ENCODE assay signal across 26 cellular contexts in genomic region chrX:13340182-13340791, GRCh38. TPM values are rescaled to one million over a fixed set of nuclear protein-coding genes. Genes with fewer than 3 reads are reported as not detected.
DNase-seq lines count a peak whose midpoint lies in the region; ATAC-seq, FAIRE-seq and TF ChIP-seq lines count a peak whose summit lies in the region.
"Had no signal": no experiment of that assay in that cellular context is flagged by ENCODE, and none has a peak within 500 bp of the region (broad histone marks: within the 10 kb centered on the region; RNA-seq: fewer than 3 reads in every experiment).

No MANE protein-coding gene starts in this region.

- peak overlapping the region; percentile 61; the same call in 1 of the 3 replicates for H2BK15ac ChIP-seq in IMR-90 (ENCODE audit: low read depth, low read length)
- no peak overlapping the region for H2BK15ac ChIP-seq in H1 (ENCODE audit: low read length)

- H3K36me3 ChIP-seq in IMR-90 (ENCODE audit: control insufficient read depth, insufficient read depth, low read length) (no peaks in the 10 kb centered on the region), H1 (ENCODE audit: control insufficient read depth in 2 of 4, insufficient read depth in 4 of 4, low read length in 3 of 4) (no peaks in the 10 kb centered on the region), osteoblast (ENCODE audit: insufficient read depth, low read length) (no peaks in the 10 kb centered on the region)
- H3K36me3 ChIP-seq: left ventricle myocardium inferior, Peyer's patch, tibial artery had no signal

- H4K20me1 ChIP-seq in IMR-90 (ENCODE audit: insufficient read depth, low read length) (no peaks in the 10 kb centered on the region), H1 (replicated peaks in 1 of 2; ENCODE audit: control insufficient read depth in 1 of 2, insufficient read depth in 2 of 2, low read length in 2 of 2) (no peaks in the 10 kb centered on the region), osteoblast (ENCODE audit: insufficient read depth, low read length) (no peaks in the 10 kb centered on the region)

- H3K18ac ChIP-seq in IMR-90 (ENCODE audit: low read depth, low read length) (peak overlapping the region; percentile 50), H1 (ENCODE audit: extremely low read depth, low read length) (no peak overlapping the region)

- H3K4me3 ChIP-seq in IMR-90 (ENCODE audit: insufficient read depth, low read depth, low read length): no peak overlapping the region
- H3K4me3 ChIP-seq in H1 (ENCODE audit: extremely low read depth in 1 of 4, insufficient read depth in 2 of 4, low read depth in 3 of 4, low read length in 4 of 4): no peak overlapping the region
- no peak overlapping the region for H3K4me3 ChIP-seq in osteoblast (ENCODE audit: insufficient read depth, low read length)
- H3K4me3 ChIP-seq: left ventricle myocardium inferior, Peyer's patch, psoas muscle, skin epidermis, tibial artery had no signal

- no peak overlapping the region for H3K56ac ChIP-seq in IMR-90 (ENCODE audit: extremely low read depth, insufficient read depth, low read length)
- no peak overlapping the region for H3K56ac ChIP-seq in H1 (replicated peaks; ENCODE audit: insufficient read length, low read depth, low read length)

- H4K91ac ChIP-seq in IMR-90 (ENCODE audit: insufficient read depth, low read depth, low read length) (peak overlapping the region; percentile 51), H1 (replicated peaks; ENCODE audit: insufficient read length, low read length) (no peak overlapping the region)

- no TSS peak for BruUV-seq in IMR-90 (replicated peaks; lab: Mats Ljungman, UMichigan)

- H2AK9ac ChIP-seq in IMR-90 (replicated peaks; ENCODE audit: low read depth, low read length, poor library complexity): no peak overlapping the region

- in situ Hi-C loops in IMR-90 (cut with MboI; ENCODE audit: low sequenced_read_pairs): no loop called here

- peak overlapping the region; percentile 19; the same call in 1 of the 2 replicates for H3K4ac ChIP-seq in IMR-90 (ENCODE audit: low read depth, low read length)
- H3K4ac ChIP-seq in H1 (replicated peaks; ENCODE audit: insufficient read length, low read depth, low read length): no peak overlapping the region

- no peak overlapping the region for H3K9ac ChIP-seq in IMR-90 (ENCODE audit: low read depth, low read length)
- no peak overlapping the region for H3K9ac ChIP-seq in H1 (replicated peaks in 1 of 4; ENCODE audit: extremely low read depth in 1 of 4, low read depth in 3 of 4, low read length in 3 of 4)

- 0 out of 2 replicates have a peak, but pooled peaks cover 3% of the 10 kb centered on the region for H3K9me1 ChIP-seq in IMR-90 (ENCODE audit: insufficient read depth, low read length)

- peak overlapping the region; percentile 5; the same call in 1 of the 2 replicates for H3K27ac ChIP-seq in IMR-90 (ENCODE audit: insufficient read depth, low read length)
- no peak overlapping the region for H3K27ac ChIP-seq in H1 (ENCODE audit: low read depth, low read length)
- H3K27ac ChIP-seq in osteoblast (ENCODE audit: low read depth, low read length): no peak overlapping the region
- H3K27ac ChIP-seq: left ventricle myocardium inferior, Peyer's patch, psoas muscle, tibial artery had no signal

- H2BK20ac ChIP-seq in IMR-90 (ENCODE audit: low read depth, low read length): peak overlapping the region; percentile 57; the same call in 1 of the 2 replicates
- no peak overlapping the region for H2BK20ac ChIP-seq in H1 (ENCODE audit: low read length)

- peak overlapping the region in 1 of 2 experiments; percentile 63; a peak in 3 of 4 replicates for H4K8ac ChIP-seq in IMR-90 (ENCODE audit: low read depth in 2 of 2, low read length in 2 of 2)
- H4K8ac ChIP-seq in H1 (ENCODE audit: extremely low read depth, insufficient read depth, low read length): no peak overlapping the region

- H3K9me3 ChIP-seq in IMR-90 (ENCODE audit: control insufficient read depth, insufficient read depth, low read length) (no peaks in the 10 kb centered on the region), H1 (ENCODE audit: insufficient read depth in 2 of 2, low read depth in 1 of 2, low read length in 1 of 2) (no peaks in the 10 kb centered on the region), osteoblast (ENCODE audit: low read depth, low read length) (no peaks in the 10 kb centered on the region)
- H3K9me3 ChIP-seq: left ventricle myocardium inferior, Peyer's patch, psoas muscle, tibial artery had no signal

- POLR2A ChIA-PET in IMR-90 (lab: Charles Lee; ENCODE audit: unreplicated experiment) (no interaction called here), H1 (lab: Charles Lee; ENCODE audit: partially characterized antibody) (no interaction called here)

- H3K79me1 ChIP-seq in IMR-90 (ENCODE audit: low read depth in 1 of 2, low read length in 2 of 2): no peaks in the 10 kb centered on the region
- no peaks in the 10 kb centered on the region for H3K79me1 ChIP-seq in H1 (ENCODE audit: low read depth, low read length)

- no peak for FAIRE-seq in H1 (lab: Jason Lieb, UNC)

- peak overlapping the region; percentile 21 for H3K14ac ChIP-seq in IMR-90 (replicated peaks; ENCODE audit: low read depth, low read length)
- no peak overlapping the region for H3K14ac ChIP-seq in H1 (ENCODE audit: insufficient read length)

- no peak for TF ChIP-seq POLR2A in IMR-90 (IDR thresholded peaks at IDR 0.05; ENCODE audit: low read depth, low read length)
- no peak for TF ChIP-seq POLR2A in H1 (IDR thresholded peaks at IDR 0.05; ENCODE audit: control extremely low read depth in 1 of 2, low read depth in 2 of 2, low read length in 2 of 2)

- 38% methylated on average over 2 of the region's 10 CpGs; no CpG with 5 or more reads in 1 of the 2 experiments for WGBS in IMR-90 (ENCODE audit: extremely low coverage in 2 of 2, insufficient read length in 1 of 2), 2 experiments
- WGBS in H1 (ENCODE audit: extremely low coverage in 1 of 2, insufficient coverage in 1 of 2, insufficient read length in 1 of 2, insufficient replicate concordance in 2 of 2, low coverage in 1 of 2, low lambda C conversion rate in 2 of 2, missing lambda C conversion rate in 1 of 2), 2 experiments: 92% methylated on average over 2 of the region's 10 CpGs; no CpG with 5 or more reads in 1 of the 2 experiments

- H3K4me1 ChIP-seq in IMR-90 (ENCODE audit: control insufficient read depth, insufficient read depth, low read length) (peaks cover 5% of the 10 kb centered on the region), H1 (replicated peaks in 1 of 4; ENCODE audit: control insufficient read depth in 3 of 4, insufficient read depth in 4 of 4, low read length in 3 of 4) (no peaks in the 10 kb centered on the region), osteoblast (ENCODE audit: insufficient read depth, low read length) (peaks cover 3% of the 10 kb centered on the region)
- H3K4me1 ChIP-seq: left ventricle myocardium inferior, Peyer's patch, psoas muscle had no signal

- no peaks in the 10 kb centered on the region for H3K23me2 ChIP-seq in H1 (ENCODE audit: low read depth, low read length)

- no peaks in the 10 kb centered on the region for H3K79me2 ChIP-seq in H1 (ENCODE audit: control insufficient read depth in 1 of 2, insufficient read depth in 2 of 2, low read length in 2 of 2)
- H3K79me2 ChIP-seq in osteoblast (ENCODE audit: insufficient read depth, low read length): no peaks in the 10 kb centered on the region

- H2AFZ ChIP-seq in IMR-90 (replicated peaks; ENCODE audit: low read length, poor library complexity) (peak overlapping the region; percentile 66), H1 (ENCODE audit: low read length) (peak overlapping the region; percentile 22; the same call in 1 of the 2 replicates), osteoblast (ENCODE audit: low read length) (peak overlapping the region; percentile 32)

- DNase-seq in EH (ENCODE audit: low read depth): peak; percentile 66
- peak; percentile 2 for DNase-seq in IMR-90
- DNase-seq in H1 (ENCODE audit: low read depth in 1 of 2, low spot score in 2 of 2): no peak
- no peak for DNase-seq in osteoblast (ENCODE audit: insufficient read length, low spot score, missing footprints)
- no peak for DNase-seq in NCI-H1048 (lab: John Stamatoyannopoulos, UW)
- no peak for DNase-seq in posterior cingulate gyrus
- DNase-seq: activated B cell treated with CpG ODN at 0.5 μM for 24 hours; activated CD4-positive, alpha-beta T cell treated with anti-CD3 and anti-CD28 coated beads, Interleukin-2, amount 50 U/mL, for 48 hours; AML-193; amniotic stem cell; central memory CD4-positive, alpha-beta T cell; DMS79 treated with DMSO at 0.1 percent for 48 hours; left ventricle myocardium inferior; NCI-H1417 treated with DMSO at 0.1 percent for 48 hours; NCI-H2227 treated with DMSO at 0.1 percent for 48 hours; nephron progenitor cell; Peyer's patch; psoas muscle; stimulated activated naive CD8-positive, alpha-beta T cell treated with anti-CD3 and anti-CD28 coated beads, Interleukin-15, Interleukin-2, amounts not matched to agents 100 U/mL and 50 U/mL, for 24 hours; T-helper 9 cell; tibial artery had no signal

- peak overlapping the region; percentile 82 for H4K5ac ChIP-seq in IMR-90 (ENCODE audit: low read depth, low read length)
- H4K5ac ChIP-seq in H1 (ENCODE audit: insufficient read length, low read depth, low read length): no peak overlapping the region

- 0 out of 2 replicates have a peak overlapping the region, but pooled peaks have one; percentile 11 for H2AK5ac ChIP-seq in IMR-90 (ENCODE audit: low read depth, low read length)
- H2AK5ac ChIP-seq in H1 (ENCODE audit: low read depth, low read length): no peak overlapping the region

- ATAC-seq in IMR-90 (ENCODE audit: low read depth): peak; percentile 42
- no peak for ATAC-seq in HG03280 (IDR thresholded peaks at IDR 0.05; ENCODE audit: unreplicated experiment)
- ATAC-seq in GM18498 (IDR thresholded peaks at IDR 0.05; ENCODE audit: unreplicated experiment): no peak
- ATAC-seq: esophagus mucosa; psoas muscle; stimulated activated naive CD8-positive, alpha-beta T cell treated with anti-CD3 and anti-CD28 coated beads, Interleukin-15, Interleukin-2, amounts not matched to agents 100 U/mL and 50 U/mL, for 24 hours had no signal

- H2BK5ac ChIP-seq in IMR-90 (ENCODE audit: low read depth, low read length, poor library complexity, severe bottlenecking) (peak overlapping the region; percentile 6), H1 (ENCODE audit: low read depth, low read length) (no peak overlapping the region)

- TF ChIP-seq RAD21 in IMR-90 (IDR thresholded peaks at IDR 0.05; ENCODE audit: low read length) (no peak), H1 (IDR thresholded peaks at IDR 0.05 in 1 of 2, conservative IDR thresholded peaks at IDR 0.05 in 1 of 2; ENCODE audit: low read depth in 2 of 2, low read length in 2 of 2) (no peak)

- dilution Hi-C loops in IMR-90 (cut with HindIII; ENCODE audit: low sequenced_read_pairs, unreplicated experiment): no loop called here

- no peak overlapping the region for H3K23ac ChIP-seq in IMR-90 (ENCODE audit: low read depth, low read length)
- H3K23ac ChIP-seq in H1 (ENCODE audit: insufficient read length): no peak overlapping the region

- H3K27me3 ChIP-seq in IMR-90 (ENCODE audit: control insufficient read depth, insufficient read depth, low read length): no peaks in the 10 kb centered on the region
- no peaks in the 10 kb centered on the region for H3K27me3 ChIP-seq in H1 (replicated peaks in 1 of 4; ENCODE audit: control insufficient read depth in 3 of 4, extremely low read depth in 1 of 4, insufficient read depth in 3 of 4, low read length in 3 of 4)
- no peaks in the 10 kb centered on the region for H3K27me3 ChIP-seq in osteoblast (ENCODE audit: insufficient read depth, low read length)
- H3K27me3 ChIP-seq: Peyer's patch, tibial artery had no signal

- TF ChIP-seq CTCF in IMR-90 (conservative IDR thresholded peaks at IDR 0.05; ENCODE audit: low read depth, low read length) (no peak), H1 (IDR thresholded peaks at IDR 0.05; ENCODE audit: control extremely low read depth in 1 of 3, insufficient read depth in 1 of 3, low read depth in 1 of 3, low read length in 3 of 3) (no peak), osteoblast (IDR thresholded peaks at IDR 0.05; ENCODE audit: extremely low read depth, low read depth, low read length) (no peak)

- no peak for TF ChIP-seq EP300 in H1 (IDR thresholded peaks at IDR 0.05; ENCODE audit: borderline replicate concordance in 1 of 2, low read depth in 2 of 2, low read length in 2 of 2)

- CTCF ChIA-PET in IMR-90 (lab: Yijun Ruan, JAX) (no interaction called here), H1 (lab: Charles Lee; ENCODE audit: partially characterized antibody) (no interaction called here)

- H2BK120ac ChIP-seq in IMR-90 (ENCODE audit: low read depth, low read length) (peak overlapping the region; percentile 76), H1 (replicated peaks; ENCODE audit: low read depth, low read length) (peak overlapping the region; percentile 43)

- H3K4me2 ChIP-seq in IMR-90 (ENCODE audit: low read depth, low read length) (no peak overlapping the region), H1 (ENCODE audit: insufficient read depth in 1 of 2, low read depth in 2 of 2, low read length in 2 of 2) (no peak overlapping the region), osteoblast (ENCODE audit: insufficient read depth, low read length) (no peak overlapping the region)

- 0 out of 2 replicates have a peak overlapping the region, but pooled peaks have one; percentile 9 for H2BK12ac ChIP-seq in H1 (ENCODE audit: low read depth, low read length)

- intact Hi-C loops in IMR-90 (cut with micrococcal nuclease): no loop called here
- intact Hi-C loops in posterior cingulate gyrus (cut with DNase I): no loop called here

RNA-seq across cellular contexts. Expression of gene ATXN3L, which starts 20.4 kb away (rescaled TPM):
- total RNA-seq in IMR-90 (2012; rRNA removed): not detected in 2 replicates
- polyA plus RNA-seq in IMR-90 (2012; rRNA removed): not detected in 2 replicates
- polyA plus RNA-seq in IMR-90 (2012; cell fraction: cytosol; rRNA removed): not detected in 2 replicates
- not detected in 2 replicates for polyA plus RNA-seq in IMR-90 (2012; cell fraction: nucleus; rRNA removed; ENCODE audit: low replicate concordance)
- total RNA-seq in H1 (2021; fragmentation: NEBNext Ultra II Directional; extraction: Animal tissue kit (Norgen Biotek cat#: 25700)): not detected in 2 replicates
- polyA plus RNA-seq in H1 (2011; rRNA removed): not detected in 2 replicates
- polyA plus RNA-seq in H1 (2011; cell fraction: cytosol; rRNA removed): not detected
- not detected for polyA plus RNA-seq in H1 (2011; cell fraction: nucleus; rRNA removed)
- not detected in 4 replicates for polyA plus RNA-seq in H1 (2012, experiment 1 of 2)
- polyA plus RNA-seq in H1 (2012, experiment 2 of 2): not detected
- not detected for polyA plus RNA-seq in H1 (2013, experiment 1 of 2)
- polyA plus RNA-seq in H1 (2013, experiment 2 of 2): not detected
- polyA minus RNA-seq in H1 (2011; rRNA and poly(A)+ RNA removed): not detected in 2 replicates
- polyA minus RNA-seq in H1 (2011; cell fraction: cytosol; rRNA and poly(A)+ RNA removed): not detected
- polyA minus RNA-seq in H1 (2011; cell fraction: nucleus; rRNA and poly(A)+ RNA removed): not detected
- total RNA-seq in osteoblast: not detected in 2 replicates
- total RNA-seq: activated B cell treated with CpG ODN at 0.5 μM for 24 hours, esophagus mucosa, left ventricle myocardium inferior, mononuclear cell, Peyer's patch, psoas muscle had no signal
- polyA plus RNA-seq: psoas muscle had no signal

Comparison
In these comparisons a context has a peak if more than half of its experiments do, and no peak if none do; other contexts are left out.
1. DNase-seq: peak in EH (single experiment) and IMR-90 (single experiment); none in H1 (0 of 2), osteoblast (single experiment), NCI-H1048 (single experiment) and posterior cingulate gyrus (0 of 10).
2. Peak in every context shown above with its lines, with median percentiles within 50 percentile points of each other: H2AFZ ChIP-seq.